Comparison of ENCODE assay signal across 8 cellular contexts in genomic region chr11:235998-236773, GRCh38. TPM values are rescaled to one million over a fixed set of nuclear protein-coding genes. Genes with fewer than 3 reads are reported as not detected.
DNase-seq lines count a peak whose midpoint lies in the region; ATAC-seq and TF ChIP-seq lines count a peak whose summit lies in the region.

SIRT3 (minus strand) TSS chr11:236342; CDS start chr11:236328, 14 bp downstream.

- no peaks in the 10 kb centered on the region for H3K27me3 Mint-ChIP-seq in activated CD4-positive, alpha-beta T cell treated with anti-CD3 and anti-CD28 coated beads for 36 hours

- no peaks in the 10 kb centered on the region for H3K9me3 Mint-ChIP-seq in activated CD4-positive, alpha-beta T cell treated with anti-CD3 and anti-CD28 coated beads for 36 hours (ENCODE audit: low read depth)

- TF ChIP-seq CTCF in AG10803 (conservative IDR thresholded peaks at IDR 0.05; ENCODE audit: low read length) (peak; percentile 13; the same call in 1 of the 2 replicates), choroid plexus epithelial cell (conservative IDR thresholded peaks at IDR 0.05; ENCODE audit: low read depth, low read length) (no peak)

- H3K27ac Mint-ChIP-seq in activated CD4-positive, alpha-beta T cell treated with anti-CD3 and anti-CD28 coated beads for 36 hours, result peak within 1 kb of the TSS; percentile 99

- peak; percentile 69 for ATAC-seq in GM19023 (IDR thresholded peaks at IDR 0.05; ENCODE audit: unreplicated experiment)
- peak; percentile 78 for ATAC-seq in HG03175 (IDR thresholded peaks at IDR 0.05; ENCODE audit: unreplicated experiment)
- ATAC-seq in activated CD4-positive, alpha-beta T cell treated with anti-CD3 and anti-CD28 coated beads for 36 hours, result peak; percentile 79

- intact Hi-C loops in activated CD4-positive, alpha-beta T cell treated with anti-CD3 and anti-CD28 coated beads for 36 hours (cut with DNase I, micrococcal nuclease), result loop anchor here (1.0 to 5.0 kb wide), 15 partner anchors 29 to 560 kb away; partner anchors contain the start of genes BET1L (in 2 of the 2), RIC8A (in 2 of the 2), HRAS (in 1 of the 2) and PGGHG (in 1 of the 2)

- H3K4me3 Mint-ChIP-seq in activated CD4-positive, alpha-beta T cell treated with anti-CD3 and anti-CD28 coated beads for 36 hours, result peak within 1 kb of the TSS; percentile 92

- peak; percentile 70 for DNase-seq in AG10803 (ENCODE audit: low read depth)
- DNase-seq in NCI-H446 (lab: John Stamatoyannopoulos, UW), result peak; percentile 77 to 85
- DNase-seq in activated CD4-positive, alpha-beta T cell treated with anti-CD3 and anti-CD28 coated beads for 36 hours, result peak; percentile 86
- DNase-seq in choroid plexus epithelial cell (ENCODE audit: low read depth), result peak; percentile 82
- DNase-seq in kidney tubule cell (ENCODE audit: low spot score), result peak; percentile 91
- peak; percentile 42 to 74 (median 55) for DNase-seq in stimulated activated CD4-positive, alpha-beta T cell treated with anti-CD3 and anti-CD28 coated beads, Interleukin-1b, Interleukin-23, amount 100 ng/mL, for 24 hours (ENCODE audit: low read depth in 4 of 4, low spot score in 1 of 4)

- POLR2A ChIA-PET in activated CD4-positive, alpha-beta T cell treated with anti-CD3 and anti-CD28 coated beads for 36 hours (lab: Charles Lee), result interaction anchor here (0.7 to 3.9 kb wide), 2 partner anchors 29 to 82 kb away, joined by 3 to 25 read pairs; partner anchors contain the start of genes BET1L and RIC8A

- H3K4me1 Mint-ChIP-seq in activated CD4-positive, alpha-beta T cell treated with anti-CD3 and anti-CD28 coated beads for 36 hours, result peaks cover 40% of the 10 kb centered on the region

- peak within 1 kb of the TSS; percentile 94 for H3K4me3 ChIP-seq in AG10803 (ENCODE audit: low read length)
- H3K4me3 ChIP-seq in choroid plexus epithelial cell (ENCODE audit: low read depth, low read length), result peak within 1 kb of the TSS; percentile 94

- CTCF ChIA-PET in activated CD4-positive, alpha-beta T cell treated with anti-CD3 and anti-CD28 coated beads for 36 hours (lab: Charles Lee), result interaction anchor here (0.6 to 9.8 kb wide), 5 partner anchors 15 to 171 kb away, joined by 3 to 69 read pairs (median 4); partner anchors contain the start of genes BET1L and RIC8A

- H3K36me3 Mint-ChIP-seq in activated CD4-positive, alpha-beta T cell treated with anti-CD3 and anti-CD28 coated beads for 36 hours (ENCODE audit: low read depth), result peaks cover 21% of the 10 kb centered on the region

RNA-seq across cellular contexts. Expression of gene SIRT3, which starts in this region (rescaled TPM):
- total RNA-seq in activated CD4-positive, alpha-beta T cell treated with anti-CD3 and anti-CD28 coated beads for 36 hours, result 10 to 100 TPM; 19.6 to 23.3 TPM

Comparison
In these comparisons a context has a peak if more than half of its experiments do, and no peak if none do; other contexts are left out.
1. Peak in every context shown above with its lines: DNase-seq, ATAC-seq and H3K4me3 ChIP-seq.